ENCODE assay signal across 8 cellular contexts in the genomic region with DNA sequence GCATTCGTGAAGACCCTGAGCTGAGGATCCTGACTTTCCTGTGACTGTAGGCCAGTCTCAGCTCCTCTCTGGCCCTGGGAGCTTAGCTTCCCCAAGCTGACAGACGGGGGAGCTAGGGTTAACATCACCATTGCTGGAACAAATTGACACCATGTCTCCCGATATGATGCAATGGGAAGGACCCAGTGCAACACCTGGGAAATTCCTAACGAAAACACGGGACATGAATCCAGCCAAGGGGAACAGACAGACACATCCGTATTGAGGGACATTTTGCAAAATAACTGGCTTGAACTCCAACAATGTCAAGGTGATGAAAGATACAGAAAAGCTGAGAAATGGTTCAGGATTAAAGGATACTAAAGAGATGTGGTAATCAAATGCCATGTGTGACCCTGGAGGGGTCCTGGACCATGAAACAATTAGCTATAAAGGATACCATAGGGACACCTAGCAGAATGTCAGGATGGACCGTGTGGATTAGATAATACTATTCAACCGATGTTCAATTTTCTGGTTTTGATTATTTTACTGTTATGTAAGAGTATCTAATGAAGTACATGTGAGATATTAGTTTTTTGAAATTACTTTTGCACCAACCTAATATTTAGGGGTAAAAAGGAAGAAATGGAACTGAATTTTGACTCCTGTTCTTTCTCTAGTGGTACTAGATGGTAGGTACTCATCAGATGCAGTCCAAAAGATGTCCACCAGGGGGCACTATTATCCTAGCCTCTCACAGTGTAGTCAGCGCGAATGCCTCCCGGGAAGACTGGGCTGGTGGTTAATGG. TPM values are rescaled to one million over a fixed set of nuclear protein-coding genes. Genes with fewer than 3 reads are reported as not detected.
DNase-seq lines count a peak whose midpoint lies in the region; ATAC-seq and TF ChIP-seq lines count a peak whose summit lies in the region.

No MANE protein-coding gene starts in this region.

- DNase-seq in DMS114 treated with DMSO at 0.1 percent for 48 hours (lab: John Stamatoyannopoulos, UW; ENCODE audit: unreplicated experiment), result peak; percentile 82
- peak; percentile 62 to 82 for DNase-seq in PC-9
- DNase-seq in activated T-cell treated with anti-CD3 and anti-CD28 coated beads, Interleukin-2, amount 50 U/mL, for 4 hours, result peak; percentile 88
- DNase-seq in fibroblast of peridontal ligament (ENCODE audit: extremely low read depth), result peak; percentile 93
- peak; percentile 98 for DNase-seq in neural crest cell (ENCODE audit: low read depth, low spot score)
- DNase-seq in superior temporal gyrus (ENCODE audit: extremely low spot score), result peak; percentile 98

- no peaks in the 10 kb centered on the region for H3K79me2 ChIP-seq in PC-9 (ENCODE audit: low read depth)

- H3K4me3 ChIP-seq in PC-9, result no peak overlapping the region

- no peaks in the 10 kb centered on the region for H3K9me3 Mint-ChIP-seq in activated T-cell treated with anti-CD3 and anti-CD28 coated beads, Interleukin-2, amount 50 U/mL, for 4 hours
- H3K9me3 Mint-ChIP-seq in neural crest cell, result peaks cover 3% of the 10 kb centered on the region

- 0 out of 2 replicates have a peak, but pooled peaks cover 7% of the 10 kb centered on the region for H3K4me1 ChIP-seq in PC-9 (replicated peaks; ENCODE audit: insufficient read depth)

- H3K9me2 ChIP-seq in PC-9 (ENCODE audit: insufficient read depth), result no peaks in the 10 kb centered on the region

- H3K27me3 Mint-ChIP-seq in activated T-cell treated with anti-CD3 and anti-CD28 coated beads, Interleukin-2, amount 50 U/mL, for 4 hours (ENCODE audit: low read depth), result no peaks in the 10 kb centered on the region
- H3K27me3 Mint-ChIP-seq in neural crest cell (ENCODE audit: low read depth), result no peaks in the 10 kb centered on the region

- no peaks in the 10 kb centered on the region for H4K20me1 ChIP-seq in PC-9 (ENCODE audit: insufficient read depth)

- no peaks in the 10 kb centered on the region for H3K36me3 ChIP-seq in PC-9 (ENCODE audit: low read depth)

- no peaks in the 10 kb centered on the region for H3K4me1 Mint-ChIP-seq in activated T-cell treated with anti-CD3 and anti-CD28 coated beads, Interleukin-2, amount 50 U/mL, for 4 hours (ENCODE audit: low read depth)
- H3K4me1 Mint-ChIP-seq in neural crest cell, result peaks cover 8% of the 10 kb centered on the region

- peak; percentile 90 for TF ChIP-seq CTCF in PC-9 (conservative IDR thresholded peaks at IDR 0.05)
- TF ChIP-seq CTCF in neural crest cell (conservative IDR thresholded peaks at IDR 0.05), result peak; percentile 93

- no peaks in the 10 kb centered on the region for H3K36me3 Mint-ChIP-seq in activated T-cell treated with anti-CD3 and anti-CD28 coated beads, Interleukin-2, amount 50 U/mL, for 4 hours (ENCODE audit: insufficient read depth)
- no peaks in the 10 kb centered on the region for H3K36me3 Mint-ChIP-seq in neural crest cell (ENCODE audit: low read depth)

- peak overlapping the region; percentile 88 for H3K27ac Mint-ChIP-seq in neural crest cell (ENCODE audit: unreplicated experiment)

- TF ChIP-seq RAD21 in Ishikawa (IDR thresholded peaks at IDR 0.05; ENCODE audit: low read depth), result peak; percentile 84

- peak; percentile 72 for ATAC-seq in GM21423 (IDR thresholded peaks at IDR 0.05; ENCODE audit: unreplicated experiment)
- ATAC-seq in activated T-cell treated with anti-CD3 and anti-CD28 coated beads, Interleukin-2, amount 50 U/mL, for 4 hours, result peak; percentile 94 to 96

- POLR2A ChIA-PET in PC-9 (lab: Charles Lee; ENCODE audit: unreplicated experiment), result interaction anchor here (0.7 kb wide), 1 partner anchor 333 kb away, joined by 7 read pairs; no protein-coding TSS in a partner anchor

- H3K27me3 ChIP-seq in PC-9 (ENCODE audit: insufficient read depth, low read depth), result no peaks in the 10 kb centered on the region

- intact Hi-C loops in PC-9 (cut with micrococcal nuclease; ENCODE audit: unreplicated experiment), result loop anchor here (1.0 to 10.0 kb wide), 6 partner anchors 101 to 464 kb away; a partner anchor contains a TSS

- peaks cover 16% of the 10 kb centered on the region for H3F3A ChIP-seq in PC-9 (ENCODE audit: insufficient read depth, low read depth)

- no peak overlapping the region for H2AFZ ChIP-seq in PC-9

- no peak overlapping the region for H3K27ac ChIP-seq in PC-9

- no TSS peak for BruUV-seq in PC-9 (replicated peaks; lab: Mats Ljungman, UMichigan)

- no peaks in the 10 kb centered on the region for H3K9me3 ChIP-seq in PC-9 (ENCODE audit: insufficient read depth, low read depth)

- 0 out of 2 replicates have a peak overlapping the region, but pooled peaks have one; percentile 6 for H3K4me2 ChIP-seq in PC-9

- no peak; the same call in 1 of the 2 replicates for TF ChIP-seq EP300 in Ishikawa (IDR thresholded peaks at IDR 0.05; ENCODE audit: borderline replicate concordance)

- H3K4me3 Mint-ChIP-seq in activated T-cell treated with anti-CD3 and anti-CD28 coated beads, Interleukin-2, amount 50 U/mL, for 4 hours, result no peak overlapping the region
- H3K4me3 Mint-ChIP-seq in neural crest cell, result peak overlapping the region; percentile 35

- CTCF ChIA-PET in PC-9 (lab: Charles Lee), result interaction anchor here (0.6 to 2.3 kb wide), 5 partner anchors 77 to 140 kb away, joined by 3 to 11 read pairs (median 3); a partner anchor contains a TSS

TF ChIP-seq in Ishikawa, 13 proteins besides CTCF, POLR2A, EP300 and RAD21:
- no peak for TF ChIP-seq YY1 (IDR thresholded peaks at IDR 0.05; ENCODE audit: low read depth)
- peak; percentile 86 for TF ChIP-seq CEBPB (IDR thresholded peaks at IDR 0.05)

RNA-seq across cellular contexts. Expression of a gene that starts 52.7 kb away (rescaled TPM):
- total RNA-seq in PC-9 (2021), result 94.3 and 100.0 TPM in 2 replicates
- 1 to 10 TPM; 5.0 to 8.0 (median 5.6) TPM for total RNA-seq in activated T-cell treated with anti-CD3 and anti-CD28 coated beads, Interleukin-2, amount 50 U/mL, for 4 hours
- total RNA-seq in neural crest cell, result 108 and 112 TPM in 2 replicates

Comparison
In these comparisons a context has a peak if more than half of its experiments do, and no peak if none do; other contexts are left out.
1. RNA of a gene that starts 52.7 kb away (total RNA-seq): 108 to 112 TPM in neural crest cell and 94.3 to 100.0 TPM in PC-9; 5.0 to 8.0 TPM in activated T-cell treated with anti-CD3 and anti-CD28 coated beads, Interleukin-2, amount 50 U/mL, for 4 hours; every median in the first group is over 10 times any median in the second.
2. Peak in every context shown above with its lines, with median percentiles within 50 percentile points of each other: DNase-seq.